10 cellular contexts compared by ENCODE assay signal in genomic region chr7:539731-540411, GRCh38. TPM values are rescaled to one million over a fixed set of nuclear protein-coding genes. Genes with fewer than 3 reads are reported as not detected.
A peak's percentile ranks its signal among the peaks of the same experiment; 100 is the strongest.
DNase-seq lines count a peak whose midpoint lies in the region; ATAC-seq, FAIRE-seq and TF ChIP-seq lines count a peak whose summit lies in the region.
"Had no signal": no experiment of that assay in that cellular context is flagged by ENCODE, and none has a peak within 500 bp of the region (broad histone marks: within the 10 kb centered on the region; RNA-seq: fewer than 3 reads in every experiment).

No MANE protein-coding gene starts in this region.

- peak; percentile 70 for FAIRE-seq in HepG2 (lab: Jason Lieb, UNC)

- peaks cover 57% of the 10 kb centered on the region for H3K4me1 ChIP-seq in HepG2 (ENCODE audit: insufficient read depth, low read length)

- H3K27me3 ChIP-seq in HepG2 (ENCODE audit: control insufficient read depth in 1 of 2, insufficient read depth in 2 of 2, low read length in 2 of 2), result no peaks in the 10 kb centered on the region; a peak in 1 of 5 replicates

- H3K4me2 ChIP-seq in HepG2 (ENCODE audit: low read depth, low read length), result peak overlapping the region; percentile 100

- TF ChIP-seq EP300 in HepG2 (IDR thresholded peaks at IDR 0.05; ENCODE audit: low read depth in 2 of 2, low read length in 2 of 2), result no peak
- TF ChIP-seq EP300 in HepG2 (CRISPR knock-in tag; IDR thresholded peaks at IDR 0.05; ENCODE audit: borderline replicate concordance), result 0 out of 2 replicates have a peak, but pooled peaks have one; percentile 25

- H3K4me3 ChIP-seq in HepG2 (replicated peaks in 1 of 3; ENCODE audit: insufficient read depth in 1 of 3, low read depth in 2 of 3, low read length in 3 of 3), result peak overlapping the region in 1 of 3 experiments; percentile 27; a peak in 1 of 6 replicates

- CTCF ChIA-PET in HepG2 (lab: Yijun Ruan, JAX; ENCODE audit: low intra/inter-chr PET ratio, low total read pairs), result no interaction called here

- no peak for TF ChIP-seq RAD21 in HepG2 (CRISPR knock-in tag; IDR thresholded peaks at IDR 0.05)

- ATAC-seq in HepG2 (peak; percentile 74), HG02610 (IDR thresholded peaks at IDR 0.05; ENCODE audit: unreplicated experiment) (no peak)

- peak in 1 of 2 experiments; percentile 43; a peak in 3 of 4 replicates for TF ChIP-seq POLR2A in HepG2 (IDR thresholded peaks at IDR 0.05; ENCODE audit: insufficient read depth in 1 of 2, low read depth in 2 of 2, low read length in 2 of 2)

- H4K20me1 ChIP-seq in HepG2 (ENCODE audit: insufficient read depth, low read length), result no peaks in the 10 kb centered on the region

- H3K79me2 ChIP-seq in HepG2 (ENCODE audit: insufficient read depth, low read length), result no peaks in the 10 kb centered on the region

- POLR2A ChIA-PET in HepG2 (lab: Yijun Ruan, JAX), result interaction anchor here (2.1 to 3.5 kb wide), 2 partner anchors 13 to 36 kb away, joined by 17 to 19 read pairs; no protein-coding TSS in a partner anchor

- no peaks in the 10 kb centered on the region for H3K36me3 ChIP-seq in HepG2 (replicated peaks in 1 of 2; ENCODE audit: control insufficient read depth in 1 of 2, insufficient read depth in 2 of 2, low read length in 2 of 2)

- DNase-seq in AG08395 (ENCODE audit: low spot score), result peak; percentile 29
- DNase-seq in HuH-7 (ENCODE audit: low spot score), result peak; percentile 81
- peak; percentile 84 for DNase-seq in astrocyte of the hippocampus (ENCODE audit: low read depth, low spot score)
- peak; percentile 90 for DNase-seq in HepG2 (ENCODE audit: low spot score)
- DNase-seq in germinal center (ENCODE audit: low spot score), result no peak
- DNase-seq in middle frontal gyrus (ENCODE audit: extremely low spot score, low spot score), result no peak
- no peak for DNase-seq in NCI-H69 (lab: John Stamatoyannopoulos, UW)
- DNase-seq: CD4-positive, CD25-positive, alpha-beta regulatory T cell; hypothalamus had no signal

- BruUV-seq in HepG2 (replicated peaks; lab: Mats Ljungman, UMichigan), result no TSS peak

- peak overlapping the region; percentile 32 for H3K27ac ChIP-seq in HepG2 (ENCODE audit: extremely low read length, insufficient read depth, low read length)

- H3K9me3 ChIP-seq in HepG2 (ENCODE audit: low read length), result no peaks in the 10 kb centered on the region

- WGBS in HepG2 (ENCODE audit: low lambda C conversion rate), result 69% methylated on average over 7 of the region's 17 CpGs

- in situ Hi-C loops in HepG2 (cut with HindIII; ENCODE audit: extremely low pct_ligation_motif_present, low pct_unique_long_range_greater_than_20kb), result no loop called here

- intact Hi-C loops in HepG2 (cut with micrococcal nuclease; ENCODE audit: unreplicated experiment), result loop anchor here (2.0 to 10.0 kb wide), 2 partner anchors 13 to 75 kb away; no protein-coding TSS in a partner anchor

- no peak overlapping the region for H3K9ac ChIP-seq in HepG2 (ENCODE audit: insufficient read depth, low read depth, low read length)

- TF ChIP-seq CTCF in HepG2 (CRISPR knock-in tag; IDR thresholded peaks at IDR 0.05), result no peak

- no peak overlapping the region for H2AFZ ChIP-seq in HepG2 (ENCODE audit: low read length)

TF ChIP-seq in HepG2, 621 proteins besides CTCF, POLR2A, EP300 and RAD21 (continues in another document):
- TF ChIP-seq HOXA7 (CRISPR knock-in tag; IDR thresholded peaks at IDR 0.05) (no peak), THAP9 (CRISPR knock-in tag; IDR thresholded peaks at IDR 0.05; ENCODE audit: borderline replicate concordance) (no peak), ZNF549 (CRISPR knock-in tag; IDR thresholded peaks at IDR 0.05) (no peak), ZNF850 (CRISPR knock-in tag; conservative IDR thresholded peaks at IDR 0.05) (no peak), PITX1 (CRISPR knock-in tag; IDR thresholded peaks at IDR 0.05) (no peak), ZBTB3 (CRISPR knock-in tag; IDR thresholded peaks at IDR 0.05; ENCODE audit: borderline replicate concordance, low read depth) (no peak), SP140L (CRISPR knock-in tag; IDR thresholded peaks at IDR 0.05; ENCODE audit: borderline replicate concordance) (no peak), ZNF652 (CRISPR knock-in tag; IDR thresholded peaks at IDR 0.05; ENCODE audit: borderline replicate concordance, low read depth) (no peak), PPARG (CRISPR knock-in tag; conservative IDR thresholded peaks at IDR 0.05) (0 out of 2 replicates have a peak, but pooled peaks have one; percentile 25), AKAP8 (CRISPR knock-in tag; IDR thresholded peaks at IDR 0.05) (no peak), ZNF576 (CRISPR knock-in tag; IDR thresholded peaks at IDR 0.05) (no peak)
- TF ChIP-seq, protein P1, sequence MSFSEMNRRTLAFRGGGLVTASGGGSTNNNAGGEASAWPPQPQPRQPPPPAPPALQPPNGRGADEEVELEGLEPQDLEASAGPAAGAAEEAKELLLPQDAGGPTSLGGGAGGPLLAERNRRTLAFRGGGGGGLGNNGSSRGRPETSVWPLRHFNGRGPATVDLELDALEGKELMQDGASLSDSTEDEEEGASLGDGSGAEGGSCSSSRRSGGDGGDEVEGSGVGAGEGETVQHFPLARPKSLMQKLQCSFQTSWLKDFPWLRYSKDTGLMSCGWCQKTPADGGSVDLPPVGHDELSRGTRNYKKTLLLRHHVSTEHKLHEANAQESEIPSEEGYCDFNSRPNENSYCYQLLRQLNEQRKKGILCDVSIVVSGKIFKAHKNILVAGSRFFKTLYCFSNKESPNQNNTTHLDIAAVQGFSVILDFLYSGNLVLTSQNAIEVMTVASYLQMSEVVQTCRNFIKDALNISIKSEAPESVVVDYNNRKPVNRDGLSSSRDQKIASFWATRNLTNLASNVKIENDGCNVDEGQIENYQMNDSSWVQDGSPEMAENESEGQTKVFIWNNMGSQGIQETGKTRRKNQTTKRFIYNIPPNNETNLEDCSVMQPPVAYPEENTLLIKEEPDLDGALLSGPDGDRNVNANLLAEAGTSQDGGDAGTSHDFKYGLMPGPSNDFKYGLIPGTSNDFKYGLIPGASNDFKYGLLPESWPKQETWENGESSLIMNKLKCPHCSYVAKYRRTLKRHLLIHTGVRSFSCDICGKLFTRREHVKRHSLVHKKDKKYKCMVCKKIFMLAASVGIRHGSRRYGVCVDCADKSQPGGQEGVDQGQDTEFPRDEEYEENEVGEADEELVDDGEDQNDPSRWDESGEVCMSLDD (CRISPR knock-in tag; IDR thresholded peaks at IDR 0.05; ENCODE audit: borderline replicate concordance), result peak; percentile 68; the same call in 1 of the 2 replicates
- TF ChIP-seq, protein P2, sequence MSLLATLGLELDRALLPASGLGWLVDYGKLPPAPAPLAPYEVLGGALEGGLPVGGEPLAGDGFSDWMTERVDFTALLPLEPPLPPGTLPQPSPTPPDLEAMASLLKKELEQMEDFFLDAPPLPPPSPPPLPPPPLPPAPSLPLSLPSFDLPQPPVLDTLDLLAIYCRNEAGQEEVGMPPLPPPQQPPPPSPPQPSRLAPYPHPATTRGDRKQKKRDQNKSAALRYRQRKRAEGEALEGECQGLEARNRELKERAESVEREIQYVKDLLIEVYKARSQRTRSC (CRISPR knock-in tag; IDR thresholded peaks at IDR 0.05; ENCODE audit: low read depth), result no peak

RNA-seq across cellular contexts. Expression of gene PDGFA, which starts 20.2 kb away (rescaled TPM):
- 0.80 and 1.5 TPM in 2 replicates for total RNA-seq in HepG2 (2016; rRNA removed; fragmentation: Illumina TruSeq; extraction: Trizol)
- 1.1 and 1.6 TPM in 2 replicates for total RNA-seq in HepG2 (2016; cell fraction: cytosol; rRNA removed; fragmentation: Illumina TruSeq; extraction: Trizol; ENCODE audit: low read depth)
- 1.0 and 1.8 TPM in 2 replicates for total RNA-seq in HepG2 (2016; cell fraction: insoluble cytoplasmic fraction; rRNA removed; fragmentation: Illumina TruSeq; extraction: Trizol)
- total RNA-seq in HepG2 (2016; cell fraction: membrane; rRNA removed; fragmentation: Illumina TruSeq; extraction: Trizol), result 2.6 and 3.0 TPM in 2 replicates
- 1.3 and 1.4 TPM in 2 replicates for total RNA-seq in HepG2 (2016; cell fraction: nucleus; rRNA removed; fragmentation: Illumina TruSeq; extraction: Trizol)
- 2.4 and 3.4 TPM in 2 replicates for polyA plus RNA-seq in HepG2 (2011; rRNA removed)
- polyA plus RNA-seq in HepG2 (2011; cell fraction: cytosol; rRNA removed), result 1.2 and 2.1 TPM in 2 replicates
- polyA plus RNA-seq in HepG2 (2011; cell fraction: nucleus; rRNA removed), result 2.9 and 5.0 TPM in 2 replicates
- polyA plus RNA-seq in HepG2 (2012), result 1.2 and 1.3 TPM in 2 replicates
- polyA plus RNA-seq in HepG2 (2016; cell fraction: cytosol; fragmentation: Illumina TruSeq; extraction: Trizol; ENCODE audit: low read depth), result 0.57 and 0.60 TPM in 2 replicates
- polyA plus RNA-seq in HepG2 (2016; cell fraction: insoluble cytoplasmic fraction; fragmentation: Illumina TruSeq; extraction: Trizol; ENCODE audit: low read depth), result 0.93 and 1.1 TPM in 2 replicates
- polyA plus RNA-seq in HepG2 (2016; cell fraction: membrane; fragmentation: Illumina TruSeq; extraction: Trizol; ENCODE audit: low read depth), result 1.1 TPM in 2 replicates
- 1.9 TPM in 2 replicates for polyA plus RNA-seq in HepG2 (2016; cell fraction: nucleus; fragmentation: Illumina TruSeq; extraction: Trizol; ENCODE audit: insufficient read depth, low read depth)
- polyA minus RNA-seq in HepG2 (2011; rRNA and poly(A)+ RNA removed; ENCODE audit: low replicate concordance), result 14.6 and 20.5 TPM in 2 replicates
- polyA minus RNA-seq in HepG2 (2011; cell fraction: cytosol; rRNA and poly(A)+ RNA removed), result 4.8 and 15.5 TPM in 2 replicates
- polyA minus RNA-seq in HepG2 (2011; cell fraction: nucleus; rRNA and poly(A)+ RNA removed), result 2.3 and 2.4 TPM in 2 replicates
- polyA plus RNA-seq: CD4-positive, CD25-positive, alpha-beta regulatory T cell had no signal

Comparison
In these comparisons a context has a peak if more than half of its experiments do, and no peak if none do; other contexts are left out.
1. DNase-seq: peak in AG08395 (single experiment), HuH-7 (single experiment), astrocyte of the hippocampus (single experiment) and HepG2 (single experiment); none in germinal center (single experiment), middle frontal gyrus (single experiment) and NCI-H69 (single experiment).